ENCODE assay signal across 13 cellular contexts in the genomic region with DNA sequence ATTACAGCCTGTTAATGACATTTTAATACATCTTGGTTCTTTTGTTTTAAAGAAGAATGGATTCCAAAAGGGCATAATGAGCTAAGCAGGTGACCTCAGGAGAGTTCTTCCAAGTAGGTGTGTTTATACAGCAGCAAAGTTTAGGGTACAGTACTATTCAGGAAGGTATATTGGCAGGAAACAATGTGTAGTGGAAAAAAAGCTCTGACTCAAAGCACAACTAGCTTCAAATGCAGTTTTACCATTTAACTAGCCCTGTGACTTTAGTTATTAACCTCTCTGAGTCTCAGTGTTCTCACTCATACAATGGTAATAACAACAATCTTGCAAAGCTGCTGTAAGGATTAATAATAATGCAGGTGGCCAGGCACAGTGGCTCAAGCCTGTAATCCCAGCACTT.
DNase-seq lines count a peak whose midpoint lies in the region; ATAC-seq lines count a peak whose summit lies in the region.
"Had no signal": no experiment of that assay in that cellular context is flagged by ENCODE, and none has a peak within 500 bp of the region (broad histone marks: within the 10 kb centered on the region; RNA-seq: fewer than 3 reads in every experiment).

No MANE protein-coding gene starts in this region.

- H3K4me1 Mint-ChIP-seq in activated naive CD8-positive, alpha-beta T cell treated with anti-CD3 and anti-CD28 coated beads, Interleukin-2, amount 50 U/mL, for 24 hours = peaks cover 32% of the 10 kb centered on the region

- no peak overlapping the region for H3K27ac Mint-ChIP-seq in activated naive CD8-positive, alpha-beta T cell treated with anti-CD3 and anti-CD28 coated beads, Interleukin-2, amount 50 U/mL, for 24 hours

- no peaks in the 10 kb centered on the region for H3K9me3 Mint-ChIP-seq in activated naive CD8-positive, alpha-beta T cell treated with anti-CD3 and anti-CD28 coated beads, Interleukin-2, amount 50 U/mL, for 24 hours

- peak; percentile 90 for ATAC-seq in GM18511 (IDR thresholded peaks at IDR 0.05; ENCODE audit: unreplicated experiment)
- ATAC-seq in GM21367 (IDR thresholded peaks at IDR 0.05; ENCODE audit: unreplicated experiment) = peak; percentile 78
- peak; percentile 72 for ATAC-seq in HG03095 (IDR thresholded peaks at IDR 0.05; ENCODE audit: unreplicated experiment)
- ATAC-seq in activated naive CD8-positive, alpha-beta T cell treated with anti-CD3 and anti-CD28 coated beads, Interleukin-2, amount 50 U/mL, for 24 hours = peak; percentile 90
- ATAC-seq: left lung had no signal

- no peak for DNase-seq in activated naive CD8-positive, alpha-beta T cell treated with anti-CD3 and anti-CD28 coated beads, Interleukin-2, amount 50 U/mL, for 24 hours
- no peak for DNase-seq in iPS-NIHi7 (ENCODE audit: extremely low spot score)
- no peak for DNase-seq in NCI-H345 (lab: John Stamatoyannopoulos, UW)
- no peak for DNase-seq in NCI-H748 treated with DMSO at 0.1 percent for 48 hours (lab: John Stamatoyannopoulos, UW)
- no peak for DNase-seq in globus pallidus (ENCODE audit: low spot score)
- DNase-seq: C1 segment of cervical spinal cord, dorsolateral prefrontal cortex, H7, left lung, NCI-H187 had no signal

- H3K36me3 Mint-ChIP-seq in activated naive CD8-positive, alpha-beta T cell treated with anti-CD3 and anti-CD28 coated beads, Interleukin-2, amount 50 U/mL, for 24 hours (ENCODE audit: low read depth) = peaks cover 26% of the 10 kb centered on the region

- no peak overlapping the region for H3K4me3 Mint-ChIP-seq in activated naive CD8-positive, alpha-beta T cell treated with anti-CD3 and anti-CD28 coated beads, Interleukin-2, amount 50 U/mL, for 24 hours

- H3K27me3 Mint-ChIP-seq in activated naive CD8-positive, alpha-beta T cell treated with anti-CD3 and anti-CD28 coated beads, Interleukin-2, amount 50 U/mL, for 24 hours = no peaks in the 10 kb centered on the region
